Comparison of ENCODE assay signal across 16 cellular contexts in the genomic region with DNA sequence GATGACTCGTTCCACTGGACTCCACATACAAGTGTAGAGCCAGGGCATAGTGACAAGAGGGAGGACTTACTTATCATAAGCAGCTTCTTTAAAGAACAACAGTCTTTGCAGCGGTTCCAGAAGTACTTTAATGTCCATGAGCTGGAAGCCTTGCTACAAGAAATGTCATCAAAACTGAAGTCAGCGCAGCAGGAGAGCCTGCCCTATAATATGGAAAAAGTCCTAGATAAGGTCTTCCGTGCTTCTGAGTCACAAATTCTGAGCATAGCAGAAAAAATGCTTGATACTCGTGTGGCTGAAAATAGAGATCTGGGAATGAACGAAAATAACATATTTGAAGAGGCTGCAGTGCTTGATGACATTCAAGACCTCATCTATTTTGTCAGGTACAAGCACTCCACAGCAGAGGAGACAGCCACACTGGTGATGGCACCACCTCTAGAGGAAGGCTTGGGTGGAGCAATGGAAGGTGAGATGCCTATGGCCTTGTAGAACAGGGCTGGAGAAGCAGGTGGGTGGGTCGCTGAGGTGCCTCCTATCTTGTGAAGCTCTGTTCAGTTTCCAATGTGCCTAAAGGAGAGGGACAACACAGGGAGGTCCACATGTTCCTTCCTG. TPM values are rescaled to one million over a fixed set of nuclear protein-coding genes. Genes with fewer than 3 reads are reported as not detected.
DNase-seq lines count a peak whose midpoint lies in the region; ATAC-seq, FAIRE-seq and TF ChIP-seq lines count a peak whose summit lies in the region.
"Had no signal": no experiment of that assay in that cellular context is flagged by ENCODE, and none has a peak within 500 bp of the region (broad histone marks: within the 10 kb centered on the region; RNA-seq: fewer than 3 reads in every experiment).

No MANE protein-coding gene starts in this region.

- H3K4me1 ChIP-seq in IMR-90 (ENCODE audit: control insufficient read depth, insufficient read depth, low read length) = peaks cover 7% of the 10 kb centered on the region; the same call in 1 of the 2 replicates
- H3K4me1 ChIP-seq in K562 (replicated peaks in 1 of 2; ENCODE audit: control insufficient read depth in 2 of 2, insufficient read depth in 2 of 2, low read length in 2 of 2) = no peaks in the 10 kb centered on the region
- peaks cover 12% of the 10 kb centered on the region for H3K4me1 ChIP-seq in mesodermal cell (ENCODE audit: control insufficient read depth, insufficient read depth, low read length, poor library complexity, severe bottlenecking)

- no peak overlapping the region for H3K23ac ChIP-seq in IMR-90 (ENCODE audit: low read depth, low read length)

- no peak overlapping the region for H2BK120ac ChIP-seq in IMR-90 (ENCODE audit: low read depth, low read length)

- no peak overlapping the region for H3K56ac ChIP-seq in IMR-90 (ENCODE audit: extremely low read depth, insufficient read depth, low read length)

- H4K20me1 ChIP-seq in IMR-90 (ENCODE audit: insufficient read depth, low read length) (no peaks in the 10 kb centered on the region), K562 (replicated peaks; ENCODE audit: control insufficient read depth, insufficient read depth, low read length) (no peaks in the 10 kb centered on the region)

- DNase-seq in EH (ENCODE audit: low read depth) = peak; percentile 56
- peak; percentile 52 for DNase-seq in IMR-90
- no peak for DNase-seq in K562 (ENCODE audit: extremely low read depth in 1 of 4, low spot score in 3 of 4)
- DNase-seq in natural killer cell = no peak
- no peak for DNase-seq in NCI-H82 treated with DMSO at 0.1 percent for 48 hours (lab: John Stamatoyannopoulos, UW; ENCODE audit: unreplicated experiment)
- DNase-seq: DND-41, NCI-H1105 treated with DMSO at 0.1 percent for 48 hours, NCI-H1694 treated with DMSO at 0.1 percent for 48 hours, NCI-H345, NCI-H526, SHP77 had no signal

- no peak overlapping the region for H4K5ac ChIP-seq in IMR-90 (ENCODE audit: low read depth, low read length)

- FAIRE-seq in K562 (lab: Jason Lieb, UNC) = no peak
- FAIRE-seq: H1 had no signal

- H3K27ac ChIP-seq in IMR-90 (ENCODE audit: insufficient read depth, low read length) (no peak overlapping the region), K562 (ENCODE audit: extremely low read depth, low read depth, low read length) (no peak overlapping the region), mesodermal cell (ENCODE audit: low read depth, low read length, severe bottlenecking) (peak overlapping the region; percentile 46)
- H3K27ac ChIP-seq: C4-2B, KMS-11 had no signal

- H3K4me3 Mint-ChIP-seq in natural killer cell = no peak overlapping the region

- H3K27ac Mint-ChIP-seq in natural killer cell = no peak overlapping the region

- H3K18ac ChIP-seq in IMR-90 (ENCODE audit: low read depth, low read length) = no peak overlapping the region

- H2BK15ac ChIP-seq in IMR-90 (ENCODE audit: low read depth, low read length) = no peak overlapping the region

- H3K27me3 ChIP-seq in IMR-90 (ENCODE audit: control insufficient read depth, insufficient read depth, low read length) (no peaks in the 10 kb centered on the region), K562 (ENCODE audit: control insufficient read depth in 2 of 2, insufficient read depth in 2 of 2, low read length in 2 of 2) (no peaks in the 10 kb centered on the region)

- dilution Hi-C loops in IMR-90 (cut with HindIII; ENCODE audit: low sequenced_read_pairs, unreplicated experiment) = no loop called here

- H3K9me1 ChIP-seq in IMR-90 (ENCODE audit: insufficient read depth, low read length) (peaks cover 4% of the 10 kb centered on the region), K562 (ENCODE audit: control insufficient read depth, insufficient read depth, low read length) (no peaks in the 10 kb centered on the region)

- peaks cover 0 to 3% of the 10 kb centered on the region in 2 experiments; a peak in 1 of 4 replicates for H3K79me1 ChIP-seq in IMR-90 (ENCODE audit: low read depth in 1 of 2, low read length in 2 of 2)

- H3K79me2 ChIP-seq in K562 (ENCODE audit: control insufficient read depth, insufficient read depth, low read length) = no peaks in the 10 kb centered on the region

- no peak for TF ChIP-seq EP300 in K562 (IDR thresholded peaks at IDR 0.05; ENCODE audit: low read length)

- TF ChIP-seq POLR2A in IMR-90 (IDR thresholded peaks at IDR 0.05; ENCODE audit: low read depth, low read length) (no peak), K562 (conservative IDR thresholded peaks at IDR 0.05) (no peak)

- POLR2A ChIA-PET in IMR-90 (lab: Charles Lee; ENCODE audit: unreplicated experiment) (interaction anchor here (0.6 kb wide), 1 partner anchor 22 kb away, joined by 4 read pairs; no protein-coding TSS in a partner anchor), K562 (lab: Yijun Ruan, JAX) (interaction anchor here (1.2 kb wide), 1 partner anchor 57 kb away, joined by 3 read pairs; no protein-coding TSS in a partner anchor)

- no peaks in the 10 kb centered on the region for H3K27me3 Mint-ChIP-seq in natural killer cell (ENCODE audit: low read depth in 2 of 2)

- H2AK5ac ChIP-seq in IMR-90 (ENCODE audit: low read depth, low read length) = 0 out of 2 replicates have a peak overlapping the region, but pooled peaks have one; percentile 23

- ATAC-seq in IMR-90 (ENCODE audit: low read depth) (peak; percentile 40), K562 (peak; percentile 33; the same call in 1 of the 3 replicates), natural killer cell (no peak), HG02588 (IDR thresholded peaks at IDR 0.05; ENCODE audit: unreplicated experiment) (no peak)

- no peak overlapping the region for H3K4ac ChIP-seq in IMR-90 (ENCODE audit: low read depth, low read length)

- intact Hi-C loops in IMR-90 (cut with micrococcal nuclease) = loop anchor here (5.0 kb wide), 1 partner anchor 743 kb away; no protein-coding TSS in a partner anchor
- intact Hi-C loops in K562 (cut with micrococcal nuclease) = loop anchor here (5.0 kb wide), 1 partner anchor 88 kb away; no protein-coding TSS in a partner anchor
- intact Hi-C loops in natural killer cell (cut with micrococcal nuclease) = no loop called here

- H3K36me3 ChIP-seq in IMR-90 (ENCODE audit: control insufficient read depth, insufficient read depth, low read length) (peaks cover 36% of the 10 kb centered on the region), K562 (ENCODE audit: control insufficient read depth, insufficient read depth, low read length) (peaks cover 93% of the 10 kb centered on the region), mesodermal cell (ENCODE audit: control insufficient read depth, insufficient read depth, low read length) (peaks cover 85% of the 10 kb centered on the region)

- H3K9ac ChIP-seq in IMR-90 (ENCODE audit: low read depth, low read length) (no peak overlapping the region), K562 (ENCODE audit: insufficient read depth in 1 of 2, low read depth in 2 of 2, low read length in 2 of 2) (no peak overlapping the region)
- H3K9ac ChIP-seq: KMS-11 had no signal

- TF ChIP-seq RAD21 in IMR-90 (IDR thresholded peaks at IDR 0.05; ENCODE audit: low read length) (no peak), K562 (CRISPR knock-in tag; conservative IDR thresholded peaks at IDR 0.05 in 1 of 2, IDR thresholded peaks at IDR 0.05 in 1 of 2) (no peak)

- peaks cover 36% of the 10 kb centered on the region for H3K36me3 Mint-ChIP-seq in natural killer cell

- H3K14ac ChIP-seq in IMR-90 (replicated peaks; ENCODE audit: low read depth, low read length) = no peak overlapping the region

- TF ChIP-seq CTCF in IMR-90 (conservative IDR thresholded peaks at IDR 0.05; ENCODE audit: low read depth, low read length) (no peak), K562 (IDR thresholded peaks at IDR 0.05 in 2 of 3, conservative IDR thresholded peaks at IDR 0.05 in 1 of 3; ENCODE audit: insufficient read depth in 2 of 3, low read depth in 1 of 3, low read length in 3 of 3) (no peak), natural killer cell (IDR thresholded peaks at IDR 0.05) (no peak)

- CTCF ChIA-PET in IMR-90 (lab: Yijun Ruan, JAX) (no interaction called here), K562 (lab: Yijun Ruan, JAX; ENCODE audit: low intra/inter-chr PET ratio) (no interaction called here)

- no peaks in the 10 kb centered on the region for H3K9me3 Mint-ChIP-seq in natural killer cell

- BruUV-seq in IMR-90 (replicated peaks; lab: Mats Ljungman, UMichigan) (no TSS peak), K562 (replicated peaks; lab: Mats Ljungman, UMichigan) (no TSS peak)

- H2AFZ ChIP-seq in IMR-90 (replicated peaks; ENCODE audit: low read length, poor library complexity) = no peak overlapping the region
- H2AFZ ChIP-seq in K562 (ENCODE audit: low read depth, low read length) = no peak overlapping the region

- no peak overlapping the region for H2BK5ac ChIP-seq in IMR-90 (ENCODE audit: low read depth, low read length, poor library complexity, severe bottlenecking)

- H3K4me2 ChIP-seq in IMR-90 (ENCODE audit: low read depth, low read length) (no peak overlapping the region; the same call in 1 of the 2 replicates), K562 (ENCODE audit: insufficient read depth, low read length) (no peak overlapping the region)
- H3K4me2 ChIP-seq: KMS-11 had no signal

- in situ Hi-C loops in IMR-90 (cut with MboI; ENCODE audit: low sequenced_read_pairs) (loop anchor here (5.0 to 25.0 kb wide), 4 partner anchors 163 to 1168 kb away; partner anchors contain the start of gene DUSP10), K562 (cut with MboI) (loop anchor here (5.0 kb wide), 1 partner anchor 163 kb away; no protein-coding TSS in a partner anchor)

- H3K9me3 ChIP-seq in IMR-90 (ENCODE audit: control insufficient read depth, insufficient read depth, low read length) (no peaks in the 10 kb centered on the region), K562 (replicated peaks; ENCODE audit: control insufficient read depth, insufficient read depth, low read depth, low read length) (no peaks in the 10 kb centered on the region), mesodermal cell (ENCODE audit: control insufficient read depth, low read length) (no peaks in the 10 kb centered on the region)

- no peak overlapping the region for H4K8ac ChIP-seq in IMR-90 (ENCODE audit: low read depth in 2 of 2, low read length in 2 of 2)

- no peak overlapping the region for H2BK20ac ChIP-seq in IMR-90 (ENCODE audit: low read depth, low read length)

- no peak overlapping the region for H4K91ac ChIP-seq in IMR-90 (ENCODE audit: insufficient read depth, low read depth, low read length)

- H2AK9ac ChIP-seq in IMR-90 (replicated peaks; ENCODE audit: low read depth, low read length, poor library complexity) = peak overlapping the region; percentile 49

- 73% methylated on average over 2 of the region's 7 CpGs; no CpG with 5 or more reads in 1 of the 2 experiments for WGBS in IMR-90 (ENCODE audit: extremely low coverage in 2 of 2, insufficient read length in 1 of 2), 2 experiments
- WGBS in K562 (ENCODE audit: insufficient coverage, low coverage, missing lambda C conversion rate) = 80% methylated on average over 7 of the region's 7 CpGs
- 90 to 93% methylated on average over 5 to 6 of the region's 7 CpGs for WGBS in mesodermal cell (ENCODE audit: insufficient coverage in 2 of 2), 2 experiments

- peaks cover 0 to 8% of the 10 kb centered on the region in 2 donors for H3K4me1 Mint-ChIP-seq in natural killer cell

- H3K4me3 ChIP-seq in IMR-90 (ENCODE audit: insufficient read depth, low read depth, low read length) = no peak overlapping the region
- no peak overlapping the region for H3K4me3 ChIP-seq in K562
- H3K4me3 ChIP-seq in mesodermal cell (ENCODE audit: extremely low read depth, insufficient read depth, low read length, poor library complexity, severe bottlenecking) = no peak overlapping the region

RNA-seq across cellular contexts. Expression of gene MIA3, which starts 12.1 kb away (rescaled TPM):
- total RNA-seq in IMR-90 (2012; rRNA removed) (35.0 and 43.3 TPM in 2 replicates), K562 (2014; rRNA removed) (38.6 and 57.8 TPM in 2 replicates), K562 (2014; rRNA removed; fragmentation: Illumina TruSeq; extraction: Trizol) (64.3 and 68.1 TPM in 2 replicates), K562 (2015; rRNA removed; fragmentation: Illumina TruSeq; extraction: Trizol) (72.8 and 79.8 TPM in 2 replicates), K562 (2021) (64.9 and 67.5 TPM in 2 replicates), natural killer cell (10 to 100 TPM; 87.0 to 98.8 (median 94.0) TPM)
- polyA plus RNA-seq in IMR-90 (2012; rRNA removed) (45.4 and 54.2 TPM in 2 replicates), K562 (2011; rRNA removed) (34.0 and 63.3 TPM in 2 replicates), K562 (2014; fragmentation: Illumina TruSeq; extraction: Trizol) (61.7 and 89.4 TPM in 2 replicates), K562 (2014; fragmentation: Nextera tagmentation; extraction: Ambion mirVana) (10 to 100 TPM; 21.6 to 40.8 TPM), K562 (2014; rRNA removed) (33.1 and 34.4 TPM in 2 replicates)
- 42.5 and 46.9 TPM in 2 replicates for polyA plus RNA-seq in IMR-90 (2012; cell fraction: cytosol; rRNA removed)
- polyA plus RNA-seq in IMR-90 (2012; cell fraction: nucleus; rRNA removed; ENCODE audit: low replicate concordance) = 169 and 205 TPM in 2 replicates
- total RNA-seq in K562 (2011; cell fraction: chromatin; rRNA removed; ENCODE audit: low replicate concordance) = 45.8 and 148 TPM in 2 replicates
- total RNA-seq in K562 (2011; cell fraction: nucleolus; rRNA removed) = 35.4 and 43.8 TPM in 2 replicates
- total RNA-seq in K562 (2011; cell fraction: nucleoplasm; rRNA removed) = 64.4 and 101 TPM in 2 replicates
- 54.4 and 81.8 TPM in 2 replicates for polyA plus RNA-seq in K562 (2011; cell fraction: cytosol; rRNA removed)
- 285 and 344 TPM in 2 replicates for polyA plus RNA-seq in K562 (2011; cell fraction: nucleus; rRNA removed)
- 43.6 and 50.3 TPM in 2 replicates for polyA plus RNA-seq in K562 (2012)
- polyA minus RNA-seq in K562 (2011; rRNA and poly(A)+ RNA removed) = 52.5 and 69.6 TPM in 2 replicates
- polyA minus RNA-seq in K562 (2011; cell fraction: cytosol; rRNA and poly(A)+ RNA removed) = 28.4 and 36.3 TPM in 2 replicates
- 44.2 and 79.3 TPM in 2 replicates for polyA minus RNA-seq in K562 (2011; cell fraction: nucleus; rRNA and poly(A)+ RNA removed)
- 51.6 TPM for polyA plus RNA-seq in mesodermal cell (2013, experiment 1 of 2)
- 51.3 TPM for polyA plus RNA-seq in mesodermal cell (2013, experiment 2 of 2)

RNA-seq across cellular contexts. Expression of gene TAF1A, which starts 40.3 kb away (rescaled TPM):
- total RNA-seq in IMR-90 (2012; rRNA removed) = 5.4 and 10.0 TPM in 2 replicates
- polyA plus RNA-seq in IMR-90 (2012; rRNA removed) = 2.4 and 3.8 TPM in 2 replicates
- polyA plus RNA-seq in IMR-90 (2012; cell fraction: cytosol; rRNA removed) = 0.41 and 1.2 TPM in 2 replicates
- 0.76 and 7.2 TPM in 2 replicates for polyA plus RNA-seq in IMR-90 (2012; cell fraction: nucleus; rRNA removed; ENCODE audit: low replicate concordance)
- total RNA-seq in K562 (2011; cell fraction: chromatin; rRNA removed; ENCODE audit: low replicate concordance) = 18.1 and 45.1 TPM in 2 replicates
- total RNA-seq in K562 (2011; cell fraction: nucleolus; rRNA removed) = 5.3 and 6.3 TPM in 2 replicates
- 16.3 and 24.0 TPM in 2 replicates for total RNA-seq in K562 (2011; cell fraction: nucleoplasm; rRNA removed)
- total RNA-seq in K562 (2014; rRNA removed) = 16.9 and 23.3 TPM in 2 replicates
- 32.6 and 33.0 TPM in 2 replicates for total RNA-seq in K562 (2014; rRNA removed; fragmentation: Illumina TruSeq; extraction: Trizol)
- total RNA-seq in K562 (2015; rRNA removed; fragmentation: Illumina TruSeq; extraction: Trizol) = 27.3 and 30.8 TPM in 2 replicates
- 22.2 and 23.4 TPM in 2 replicates for total RNA-seq in K562 (2021)
- polyA plus RNA-seq in K562 (2011; rRNA removed) = 14.6 and 17.8 TPM in 2 replicates
- 2.8 and 6.9 TPM in 2 replicates for polyA plus RNA-seq in K562 (2011; cell fraction: cytosol; rRNA removed)
- 15.1 and 19.4 TPM in 2 replicates for polyA plus RNA-seq in K562 (2011; cell fraction: nucleus; rRNA removed)
- polyA plus RNA-seq in K562 (2012) = 8.4 and 17.0 TPM in 2 replicates
- polyA plus RNA-seq in K562 (2014; fragmentation: Illumina TruSeq; extraction: Trizol) = 20.2 and 25.3 TPM in 2 replicates
- 10 to 100 TPM; 33.6 to 36.8 TPM for polyA plus RNA-seq in K562 (2014; fragmentation: Nextera tagmentation; extraction: Ambion mirVana)
- polyA plus RNA-seq in K562 (2014; rRNA removed) = 19.3 and 20.0 TPM in 2 replicates
- polyA minus RNA-seq in K562 (2011; rRNA and poly(A)+ RNA removed) = 18.5 and 20.2 TPM in 2 replicates
- polyA minus RNA-seq in K562 (2011; cell fraction: cytosol; rRNA and poly(A)+ RNA removed) = 6.5 and 13.6 TPM in 2 replicates
- polyA minus RNA-seq in K562 (2011; cell fraction: nucleus; rRNA and poly(A)+ RNA removed) = 17.0 and 25.1 TPM in 2 replicates
- polyA plus RNA-seq in mesodermal cell (2013, experiment 1 of 2) = 13.0 TPM
- polyA plus RNA-seq in mesodermal cell (2013, experiment 2 of 2) = 15.5 TPM
- 10 to 100 TPM in 1 of 3 donors, 1 to 10 TPM in 2; 5.2 to 10.4 (median 7.1) TPM for total RNA-seq in natural killer cell

Comparison
In these comparisons a context has a peak if more than half of its experiments do, and no peak if none do; other contexts are left out.
1. DNase-seq: peak in EH (single experiment) and IMR-90 (single experiment); none in K562 (0 of 4), natural killer cell (single experiment) and NCI-H82 treated with DMSO at 0.1 percent for 48 hours (single experiment).
2. ATAC-seq: peak in IMR-90 (single experiment) and K562 (single experiment); none in natural killer cell (0 of 3) and HG02588 (single experiment).